In the genomic region with DNA sequence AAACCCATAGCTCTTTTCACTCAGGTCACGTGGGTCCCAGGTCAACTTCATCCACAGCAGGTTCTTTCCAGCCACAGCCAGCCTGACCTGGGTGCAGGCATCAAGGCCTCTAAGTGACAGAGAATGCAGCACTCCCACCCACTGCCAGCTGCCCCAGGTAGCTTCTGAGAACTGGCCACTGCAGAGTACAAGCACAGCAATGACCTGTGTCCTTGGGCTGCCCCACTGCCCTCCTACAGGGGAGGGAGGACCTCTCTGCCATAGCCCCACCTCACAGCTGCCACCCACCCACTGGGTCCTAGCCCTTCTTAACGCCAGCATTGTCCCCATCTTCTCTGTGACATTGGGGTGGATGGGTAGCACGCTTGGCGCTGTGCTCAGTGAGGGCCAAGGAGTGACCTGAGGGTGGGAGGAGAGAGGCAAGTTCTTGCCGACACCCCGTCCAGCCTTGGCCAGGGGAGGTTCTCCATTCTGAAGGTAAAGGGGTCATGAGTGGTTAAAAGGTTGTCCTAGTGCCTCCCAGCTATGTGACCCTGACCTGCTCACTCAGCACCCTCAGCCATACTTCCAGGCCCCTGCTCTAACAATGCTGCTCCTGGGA, we compare ENCODE assay signal across 14 cellular contexts. TPM values are rescaled to one million over a fixed set of nuclear protein-coding genes. Genes with fewer than 3 reads are reported as not detected.
DNase-seq lines count a peak whose midpoint lies in the region; ATAC-seq, FAIRE-seq and TF ChIP-seq lines count a peak whose summit lies in the region.
"Had no signal": no experiment of that assay in that cellular context is flagged by ENCODE, and none has a peak within 500 bp of the region (broad histone marks: within the 10 kb centered on the region; RNA-seq: fewer than 3 reads in every experiment).

No MANE protein-coding gene starts in this region.

- H3K4me2 ChIP-seq in K562 (ENCODE audit: insufficient read depth, low read length) = no peak overlapping the region

- TF ChIP-seq CTCF in natural killer cell (IDR thresholded peaks at IDR 0.05) (no peak), K562 (IDR thresholded peaks at IDR 0.05 in 2 of 3, conservative IDR thresholded peaks at IDR 0.05 in 1 of 3; ENCODE audit: insufficient read depth in 2 of 3, low read depth in 1 of 3, low read length in 3 of 3) (no peak), neutrophil (IDR thresholded peaks at IDR 0.05) (no peak)

- H3K9me3 ChIP-seq in K562 (replicated peaks; ENCODE audit: control insufficient read depth, insufficient read depth, low read depth, low read length) = no peaks in the 10 kb centered on the region
- H3K9me3 ChIP-seq in neutrophil = no peaks in the 10 kb centered on the region

- H3K36me3 Mint-ChIP-seq in natural killer cell treated with Interleukin-12 subunit alpha and Interleukin-12 subunit beta and Interleukin-15 and Interleukin-18, amount 100 ng/mL, for 72 hours = peaks cover 3% of the 10 kb centered on the region
- peaks cover 6% of the 10 kb centered on the region for H3K36me3 Mint-ChIP-seq in natural killer cell

- POLR2A ChIA-PET in K562 (lab: Yijun Ruan, JAX) = interaction anchor here (0.7 to 1.4 kb wide), 5 partner anchors 9 to 254 kb away, joined by 3 to 8 read pairs (median 4); partner anchors contain the start of genes CISH and ZMYND10

- no peak for DNase-seq in natural killer cell treated with Interleukin-12 subunit alpha and Interleukin-12 subunit beta and Interleukin-15 and Interleukin-18, amount 100 ng/mL, for 72 hours (ENCODE audit: low spot score)
- DNase-seq in natural killer cell (no peak), K562 (ENCODE audit: extremely low read depth in 1 of 4, low spot score in 3 of 4) (no peak), NCI-H345 (lab: John Stamatoyannopoulos, UW) (no peak), SW480 (ENCODE audit: low spot score) (no peak)
- DNase-seq: activated effector memory CD4-positive, alpha-beta T cell treated with anti-CD3 and anti-CD28 coated beads, Interleukin-2, amount 50 U/mL, for 16 hours; GF-D8; HFFc6; MV-4-11; NCI-H446 treated with DMSO at 0.1 percent for 48 hours had no signal

- peaks cover 15% of the 10 kb centered on the region for H3K79me2 ChIP-seq in K562 (ENCODE audit: control insufficient read depth, insufficient read depth, low read length)

- peaks cover 8% of the 10 kb centered on the region; the same call in 2 of the 3 replicates for H3K36me3 ChIP-seq in K562 (ENCODE audit: control insufficient read depth, insufficient read depth, low read length)
- no peaks in the 10 kb centered on the region for H3K36me3 ChIP-seq in neutrophil

- H3K27ac Mint-ChIP-seq in natural killer cell treated with Interleukin-12 subunit alpha and Interleukin-12 subunit beta and Interleukin-15 and Interleukin-18, amount 100 ng/mL, for 72 hours = peak overlapping the region; percentile 99
- H3K27ac Mint-ChIP-seq in natural killer cell = peak overlapping the region in 1 of 2 donors; percentile 95
- H3K27ac Mint-ChIP-seq: HFFc6 had no signal

- intact Hi-C loops in natural killer cell (cut with micrococcal nuclease) (no loop called here), K562 (cut with micrococcal nuclease) (no loop called here)

- H3K9ac ChIP-seq in K562 (ENCODE audit: insufficient read depth in 1 of 2, low read depth in 2 of 2, low read length in 2 of 2) = peak overlapping the region; percentile 74 to 89

- H3K27me3 Mint-ChIP-seq in natural killer cell treated with Interleukin-12 subunit alpha and Interleukin-12 subunit beta and Interleukin-15 and Interleukin-18, amount 100 ng/mL, for 72 hours = no peaks in the 10 kb centered on the region
- H3K27me3 Mint-ChIP-seq in natural killer cell (ENCODE audit: low read depth in 2 of 2) = no peaks in the 10 kb centered on the region

- TF ChIP-seq RAD21 in K562 (CRISPR knock-in tag; conservative IDR thresholded peaks at IDR 0.05 in 1 of 2, IDR thresholded peaks at IDR 0.05 in 1 of 2) = no peak

- peak overlapping the region; percentile 96 for H3K27ac ChIP-seq in K562 (ENCODE audit: extremely low read depth, low read depth, low read length)
- peak overlapping the region; percentile 78 for H3K27ac ChIP-seq in neutrophil

- no TSS peak for BruUV-seq in K562 (replicated peaks; lab: Mats Ljungman, UMichigan)

- CTCF ChIA-PET in K562 (lab: Yijun Ruan, JAX; ENCODE audit: low intra/inter-chr PET ratio) = no interaction called here

- no peaks in the 10 kb centered on the region for H3K9me1 ChIP-seq in K562 (ENCODE audit: control insufficient read depth, insufficient read depth, low read length)

- H3K4me3 ChIP-seq in K562 (no peak overlapping the region), neutrophil (ENCODE audit: low read depth in 1 of 2, low read length in 1 of 2) (no peak overlapping the region)

- 100% methylated on average over 3 of the region's 6 CpGs for whole genome bisulfite sequencing in K562 (ENCODE audit: insufficient coverage, low coverage, missing lambda C conversion rate)

- TF ChIP-seq POLR2A in K562 (conservative IDR thresholded peaks at IDR 0.05) = no peak

- TF ChIP-seq EP300 in K562 (IDR thresholded peaks at IDR 0.05; ENCODE audit: low read length) = no peak

- peak overlapping the region; percentile 65; the same call in 1 of the 2 replicates for H2AFZ ChIP-seq in K562 (ENCODE audit: low read depth, low read length)

- H3K4me3 Mint-ChIP-seq in natural killer cell treated with Interleukin-12 subunit alpha and Interleukin-12 subunit beta and Interleukin-15 and Interleukin-18, amount 100 ng/mL, for 72 hours = peak overlapping the region; percentile 88
- no peak overlapping the region for H3K4me3 Mint-ChIP-seq in natural killer cell
- H3K4me3 Mint-ChIP-seq: HFFc6 had no signal

- no peaks in the 10 kb centered on the region for H3K9me3 Mint-ChIP-seq in natural killer cell treated with Interleukin-12 subunit alpha and Interleukin-12 subunit beta and Interleukin-15 and Interleukin-18, amount 100 ng/mL, for 72 hours
- no peaks in the 10 kb centered on the region for H3K9me3 Mint-ChIP-seq in natural killer cell
- H3K9me3 Mint-ChIP-seq: HFFc6 had no signal

- no peaks in the 10 kb centered on the region for H4K20me1 ChIP-seq in K562 (replicated peaks; ENCODE audit: control insufficient read depth, insufficient read depth, low read length)

- peak; percentile 65 for FAIRE-seq in K562 (lab: Jason Lieb, UNC)

- peaks cover 64 to 65% of the 10 kb centered on the region in 2 donors for H3K4me1 Mint-ChIP-seq in natural killer cell treated with Interleukin-12 subunit alpha and Interleukin-12 subunit beta and Interleukin-15 and Interleukin-18, amount 100 ng/mL, for 72 hours (ENCODE audit: low read depth in 2 of 2)
- peaks cover 41 to 53% of the 10 kb centered on the region in 2 donors for H3K4me1 Mint-ChIP-seq in natural killer cell

- in situ Hi-C loops in K562 (cut with MboI) = no loop called here

- no peak for ATAC-seq in natural killer cell treated with Interleukin-12 subunit alpha and Interleukin-12 subunit beta and Interleukin-15 and Interleukin-18, amount 100 ng/mL, for 72 hours
- ATAC-seq in natural killer cell = no peak
- no peak for ATAC-seq in K562
- no peak for ATAC-seq in GM19324 (IDR thresholded peaks at IDR 0.05; ENCODE audit: low FRiP score, unreplicated experiment)
- ATAC-seq in HG03378 (IDR thresholded peaks at IDR 0.05; ENCODE audit: unreplicated experiment) = no peak

- H3K27me3 ChIP-seq in K562 (ENCODE audit: control insufficient read depth in 2 of 2, insufficient read depth in 2 of 2, low read length in 2 of 2) = no peaks in the 10 kb centered on the region
- H3K27me3 ChIP-seq in neutrophil = no peaks in the 10 kb centered on the region

- H3K4me1 ChIP-seq in K562 (replicated peaks in 1 of 2; ENCODE audit: control insufficient read depth in 2 of 2, insufficient read depth in 2 of 2, low read length in 2 of 2) (peaks cover 43 to 59% of the 10 kb centered on the region in 2 experiments), neutrophil (ENCODE audit: control insufficient read depth in 1 of 2, insufficient read depth in 1 of 2, low read depth in 1 of 2, low read length in 1 of 2) (peaks cover 31 to 33% of the 10 kb centered on the region in 2 experiments)

RNA-seq across cellular contexts. Expression of gene CISH, which starts 12.4 kb away (rescaled TPM):
- 100 to 1,000 TPM; 146 to 151 TPM for total RNA-seq in natural killer cell treated with Interleukin-12 subunit alpha and Interleukin-12 subunit beta and Interleukin-15 and Interleukin-18, amount 100 ng/mL, for 72 hours
- 10 to 100 TPM in 2 of 3 donors, 1 to 10 TPM in 1; 2.4 to 23.6 (median 11.3) TPM for total RNA-seq in natural killer cell
- 49.9 and 136 TPM in 2 replicates for total RNA-seq in K562 (2011; cell fraction: chromatin; rRNA removed; ENCODE audit: low replicate concordance)
- total RNA-seq in K562 (2011; cell fraction: nucleolus; rRNA removed) = 106 and 113 TPM in 2 replicates
- total RNA-seq in K562 (2011; cell fraction: nucleoplasm; rRNA removed) = 71.7 and 77.8 TPM in 2 replicates
- total RNA-seq in K562 (2014; rRNA removed) = 18.3 and 34.5 TPM in 2 replicates
- 5.1 and 6.9 TPM in 2 replicates for total RNA-seq in K562 (2014; rRNA removed; fragmentation: Illumina TruSeq; extraction: Trizol)
- 12.8 and 15.2 TPM in 2 replicates for total RNA-seq in K562 (2015; rRNA removed; fragmentation: Illumina TruSeq; extraction: Trizol)
- total RNA-seq in K562 (2021) = 47.7 and 48.8 TPM in 2 replicates
- polyA plus RNA-seq in K562 (2011; rRNA removed) = 24.8 and 59.4 TPM in 2 replicates
- polyA plus RNA-seq in K562 (2011; cell fraction: cytosol; rRNA removed) = 64.1 and 81.7 TPM in 2 replicates
- 104 and 152 TPM in 2 replicates for polyA plus RNA-seq in K562 (2011; cell fraction: nucleus; rRNA removed)
- 53.6 and 84.7 TPM in 2 replicates for polyA plus RNA-seq in K562 (2012)
- polyA plus RNA-seq in K562 (2014; fragmentation: Illumina TruSeq; extraction: Trizol) = 41.9 and 52.8 TPM in 2 replicates
- polyA plus RNA-seq in K562 (2014; fragmentation: Nextera tagmentation; extraction: Ambion mirVana) = 1 to 10 TPM; 1.7 to 3.5 TPM
- polyA plus RNA-seq in K562 (2014; rRNA removed) = 29.2 and 38.1 TPM in 2 replicates
- polyA minus RNA-seq in K562 (2011; rRNA and poly(A)+ RNA removed) = 30.2 and 35.6 TPM in 2 replicates
- 50.6 and 68.9 TPM in 2 replicates for polyA minus RNA-seq in K562 (2011; cell fraction: cytosol; rRNA and poly(A)+ RNA removed)
- 72.0 and 98.5 TPM in 2 replicates for polyA minus RNA-seq in K562 (2011; cell fraction: nucleus; rRNA and poly(A)+ RNA removed)
- polyA plus RNA-seq: neural cell had no signal

RNA-seq across cellular contexts. Expression of gene MAPKAPK3, which starts 17.7 kb away (rescaled TPM):
- total RNA-seq in natural killer cell treated with Interleukin-12 subunit alpha and Interleukin-12 subunit beta and Interleukin-15 and Interleukin-18, amount 100 ng/mL, for 72 hours = 100 to 1,000 TPM in 1 of 2 donors, 10 to 100 TPM in 1; 84.8 to 106 TPM
- total RNA-seq in natural killer cell = 10 to 100 TPM; 48.0 to 57.7 (median 49.3) TPM
- 27.9 and 57.1 TPM in 2 replicates for total RNA-seq in K562 (2011; cell fraction: chromatin; rRNA removed; ENCODE audit: low replicate concordance)
- total RNA-seq in K562 (2011; cell fraction: nucleolus; rRNA removed) = 43.4 and 54.2 TPM in 2 replicates
- 39.5 and 46.4 TPM in 2 replicates for total RNA-seq in K562 (2011; cell fraction: nucleoplasm; rRNA removed)
- total RNA-seq in K562 (2014; rRNA removed) = 43.3 and 51.5 TPM in 2 replicates
- 29.9 and 33.3 TPM in 2 replicates for total RNA-seq in K562 (2014; rRNA removed; fragmentation: Illumina TruSeq; extraction: Trizol)
- total RNA-seq in K562 (2015; rRNA removed; fragmentation: Illumina TruSeq; extraction: Trizol) = 40.0 and 41.2 TPM in 2 replicates
- 49.6 and 55.1 TPM in 2 replicates for total RNA-seq in K562 (2021)
- 56.4 and 60.2 TPM in 2 replicates for polyA plus RNA-seq in K562 (2011; rRNA removed)
- 66.5 and 92.3 TPM in 2 replicates for polyA plus RNA-seq in K562 (2011; cell fraction: cytosol; rRNA removed)
- 53.3 and 62.7 TPM in 2 replicates for polyA plus RNA-seq in K562 (2011; cell fraction: nucleus; rRNA removed)
- 47.4 and 54.4 TPM in 2 replicates for polyA plus RNA-seq in K562 (2012)
- polyA plus RNA-seq in K562 (2014; fragmentation: Illumina TruSeq; extraction: Trizol) = 54.0 and 55.2 TPM in 2 replicates
- 10 to 100 TPM in 1 of 2 experiments, 1 to 10 TPM in 1; 8.0 to 12.2 TPM for polyA plus RNA-seq in K562 (2014; fragmentation: Nextera tagmentation; extraction: Ambion mirVana)
- polyA plus RNA-seq in K562 (2014; rRNA removed) = 34.5 and 47.2 TPM in 2 replicates
- 42.4 and 60.6 TPM in 2 replicates for polyA minus RNA-seq in K562 (2011; rRNA and poly(A)+ RNA removed)
- 22.8 and 28.5 TPM in 2 replicates for polyA minus RNA-seq in K562 (2011; cell fraction: cytosol; rRNA and poly(A)+ RNA removed)
- 17.6 and 22.2 TPM in 2 replicates for polyA minus RNA-seq in K562 (2011; cell fraction: nucleus; rRNA and poly(A)+ RNA removed)

RNA-seq across cellular contexts. Expression of gene HEMK1, which starts 29.9 kb away (rescaled TPM):
- total RNA-seq in natural killer cell treated with Interleukin-12 subunit alpha and Interleukin-12 subunit beta and Interleukin-15 and Interleukin-18, amount 100 ng/mL, for 72 hours = 10 to 100 TPM; 31.5 to 48.4 TPM
- total RNA-seq in natural killer cell (10 to 100 TPM; 20.5 to 29.3 (median 28.2) TPM), K562 (2014; rRNA removed) (8.0 and 13.7 TPM in 2 replicates), K562 (2014; rRNA removed; fragmentation: Illumina TruSeq; extraction: Trizol) (8.0 and 10.9 TPM in 2 replicates), K562 (2015; rRNA removed; fragmentation: Illumina TruSeq; extraction: Trizol) (9.7 and 11.4 TPM in 2 replicates), K562 (2021) (15.9 and 16.8 TPM in 2 replicates)
- total RNA-seq in K562 (2011; cell fraction: chromatin; rRNA removed; ENCODE audit: low replicate concordance) = 44.0 and 89.1 TPM in 2 replicates
- total RNA-seq in K562 (2011; cell fraction: nucleolus; rRNA removed) = 41.2 and 43.2 TPM in 2 replicates
- total RNA-seq in K562 (2011; cell fraction: nucleoplasm; rRNA removed) = 47.0 and 67.9 TPM in 2 replicates
- polyA plus RNA-seq in K562 (2011; rRNA removed) (12.1 and 13.5 TPM in 2 replicates), K562 (2014; fragmentation: Illumina TruSeq; extraction: Trizol) (12.3 and 13.2 TPM in 2 replicates), K562 (2014; fragmentation: Nextera tagmentation; extraction: Ambion mirVana) (1 to 10 TPM; 2.0 to 5.2 TPM), K562 (2014; rRNA removed) (13.9 and 17.8 TPM in 2 replicates)
- 12.1 and 20.2 TPM in 2 replicates for polyA plus RNA-seq in K562 (2011; cell fraction: cytosol; rRNA removed)
- polyA plus RNA-seq in K562 (2011; cell fraction: nucleus; rRNA removed) = 58.3 and 71.6 TPM in 2 replicates
- 11.0 and 19.9 TPM in 2 replicates for polyA plus RNA-seq in K562 (2012)
- 8.5 and 8.9 TPM in 2 replicates for polyA minus RNA-seq in K562 (2011; rRNA and poly(A)+ RNA removed)
- 4.0 and 4.7 TPM in 2 replicates for polyA minus RNA-seq in K562 (2011; cell fraction: cytosol; rRNA and poly(A)+ RNA removed)
- polyA minus RNA-seq in K562 (2011; cell fraction: nucleus; rRNA and poly(A)+ RNA removed) = 19.1 and 28.0 TPM in 2 replicates

RNA-seq across cellular contexts. Expression of gene C3orf18, which starts 31.7 kb away (rescaled TPM):
- total RNA-seq in natural killer cell treated with Interleukin-12 subunit alpha and Interleukin-12 subunit beta and Interleukin-15 and Interleukin-18, amount 100 ng/mL, for 72 hours = 1 to 10 TPM; 5.1 to 6.2 TPM
- 10 to 100 TPM in 2 of 3 donors, 1 to 10 TPM in 1; 7.5 to 15.3 (median 11.7) TPM for total RNA-seq in natural killer cell
- 1.4 and 3.5 TPM in 2 replicates for total RNA-seq in K562 (2011; cell fraction: chromatin; rRNA removed; ENCODE audit: low replicate concordance)
- 1.7 and 2.3 TPM in 2 replicates for total RNA-seq in K562 (2011; cell fraction: nucleolus; rRNA removed)
- total RNA-seq in K562 (2011; cell fraction: nucleoplasm; rRNA removed) = 1.2 and 1.4 TPM in 2 replicates
- 0.95 and 1.3 TPM in 2 replicates for total RNA-seq in K562 (2014; rRNA removed)
- 0.83 and 1.1 TPM in 2 replicates for total RNA-seq in K562 (2014; rRNA removed; fragmentation: Illumina TruSeq; extraction: Trizol)
- 0.94 and 1.4 TPM in 2 replicates for total RNA-seq in K562 (2015; rRNA removed; fragmentation: Illumina TruSeq; extraction: Trizol)
- 0.65 and 2.0 TPM in 2 replicates for total RNA-seq in K562 (2021)
- polyA plus RNA-seq in K562 (2011; rRNA removed) = 2.3 and 3.9 TPM in 2 replicates
- 4.6 and 5.2 TPM in 2 replicates for polyA plus RNA-seq in K562 (2011; cell fraction: cytosol; rRNA removed)
- polyA plus RNA-seq in K562 (2011; cell fraction: nucleus; rRNA removed) = 5.5 and 6.0 TPM in 2 replicates
- polyA plus RNA-seq in K562 (2012) = 1.7 and 2.7 TPM in 2 replicates
- 0.91 and 1.5 TPM in 2 replicates for polyA plus RNA-seq in K562 (2014; fragmentation: Illumina TruSeq; extraction: Trizol)
- under 1 TPM; 0.01 to 0.14 TPM for polyA plus RNA-seq in K562 (2014; fragmentation: Nextera tagmentation; extraction: Ambion mirVana)
- 0.38 and 0.82 TPM in 2 replicates for polyA plus RNA-seq in K562 (2014; rRNA removed)
- 1.6 and 1.9 TPM in 2 replicates for polyA minus RNA-seq in K562 (2011; rRNA and poly(A)+ RNA removed)
- 0.73 and 2.0 TPM in 2 replicates for polyA minus RNA-seq in K562 (2011; cell fraction: cytosol; rRNA and poly(A)+ RNA removed)
- polyA minus RNA-seq in K562 (2011; cell fraction: nucleus; rRNA and poly(A)+ RNA removed) = 1.1 and 1.4 TPM in 2 replicates
